1 cellular context compared by ENCODE assay signal in genomic region chr17:50094753-50095616, GRCh38.
TF ChIP-seq lines count a peak whose summit lies in the region.

Gene PDK2, plus strand, starts transcription at chr17:50095351. Its CDS starts 85 bp downstream, at chr17:50095436.

TF ChIP-seq in HepG2, 621 proteins besides CTCF, POLR2A, EP300 and RAD21 (continued from another document and continues in another):
- 0 out of 2 replicates have a peak, but pooled peaks have one; percentile 36 for TF ChIP-seq CENPT (CRISPR knock-in tag; IDR thresholded peaks at IDR 0.05; ENCODE audit: low read depth)
- TF ChIP-seq ZBTB20 (CRISPR knock-in tag; IDR thresholded peaks at IDR 0.05; ENCODE audit: borderline replicate concordance, low read depth): 0 out of 2 replicates have a peak, but pooled peaks have one; percentile 28
- TF ChIP-seq HNRNPK (IDR thresholded peaks at IDR 0.05; ENCODE audit: low read depth, low read length, poor library complexity, severe bottlenecking): peak; percentile 84
- TF ChIP-seq ZNF747 (CRISPR knock-in tag; IDR thresholded peaks at IDR 0.05; ENCODE audit: borderline replicate concordance): peak; percentile 75; the same call in 1 of the 2 replicates
- peak; percentile 58 for TF ChIP-seq PRDM15 (CRISPR knock-in tag; IDR thresholded peaks at IDR 0.05)
- TF ChIP-seq FOXA3 (CRISPR knock-in tag; IDR thresholded peaks at IDR 0.05): no peak
- TF ChIP-seq ZNF691 (CRISPR knock-in tag; IDR thresholded peaks at IDR 0.05; ENCODE audit: borderline replicate concordance, low read depth): peak; percentile 93; the same call in 1 of the 2 replicates
- peak; percentile 62 for TF ChIP-seq PHF20 (CRISPR knock-in tag; IDR thresholded peaks at IDR 0.05)
- no peak for TF ChIP-seq HBP1 (CRISPR knock-in tag; IDR thresholded peaks at IDR 0.05; ENCODE audit: low read depth)
- TF ChIP-seq ZSCAN5A (CRISPR knock-in tag; IDR thresholded peaks at IDR 0.05; ENCODE audit: borderline replicate concordance): peak; percentile 60; the same call in 1 of the 2 replicates
- TF ChIP-seq ZNF782 (CRISPR knock-in tag; IDR thresholded peaks at IDR 0.05; ENCODE audit: borderline replicate concordance): no peak; the same call in 1 of the 2 replicates
- peak; percentile 90; the same call in 1 of the 2 replicates for TF ChIP-seq ZNF580 (CRISPR knock-in tag; IDR thresholded peaks at IDR 0.05; ENCODE audit: borderline replicate concordance, low read depth)
- peak; percentile 90 for TF ChIP-seq ZBTB39 (CRISPR knock-in tag; IDR thresholded peaks at IDR 0.05)
- peak; percentile 92 for TF ChIP-seq KLF11 (CRISPR knock-in tag; IDR thresholded peaks at IDR 0.05)
- TF ChIP-seq ATF1 (CRISPR knock-in tag; IDR thresholded peaks at IDR 0.05): peak; percentile 74; the same call in 1 of the 2 replicates
- peak; percentile 88 for TF ChIP-seq SNAPC2 (CRISPR knock-in tag; IDR thresholded peaks at IDR 0.05)
- TF ChIP-seq ZC3H13 (CRISPR knock-in tag; IDR thresholded peaks at IDR 0.05): peak; percentile 74; the same call in 1 of the 2 replicates
- TF ChIP-seq ADNP (CRISPR knock-in tag; IDR thresholded peaks at IDR 0.05): no peak
- TF ChIP-seq IKZF5 (CRISPR knock-in tag; IDR thresholded peaks at IDR 0.05): peak; percentile 67
- peak; percentile 3 for TF ChIP-seq ZNF503 (CRISPR knock-in tag; IDR thresholded peaks at IDR 0.05)
- no peak for TF ChIP-seq ELF1 (CRISPR knock-in tag; IDR thresholded peaks at IDR 0.05)
- peak; percentile 94 for TF ChIP-seq MXD3 (CRISPR knock-in tag; IDR thresholded peaks at IDR 0.05)
- TF ChIP-seq RCOR2 (CRISPR knock-in tag; IDR thresholded peaks at IDR 0.05): no peak; the same call in 1 of the 2 replicates
- TF ChIP-seq KLF6 (CRISPR knock-in tag; IDR thresholded peaks at IDR 0.05): no peak; the same call in 1 of the 2 replicates
- TF ChIP-seq PAF1 (CRISPR knock-in tag; IDR thresholded peaks at IDR 0.05): no peak
- TF ChIP-seq ZNF121 (CRISPR knock-in tag; IDR thresholded peaks at IDR 0.05): no peak
- peak; percentile 59; the same call in 1 of the 2 replicates for TF ChIP-seq CBFB (CRISPR knock-in tag; IDR thresholded peaks at IDR 0.05)
- TF ChIP-seq ZNF644 (CRISPR knock-in tag; IDR thresholded peaks at IDR 0.05; ENCODE audit: low read depth): no peak
- TF ChIP-seq MAZ (IDR thresholded peaks at IDR 0.05; ENCODE audit: borderline replicate concordance, low read depth, low read length): peak; percentile 92; the same call in 1 of the 2 replicates
- peak; percentile 99 for TF ChIP-seq MAZ (CRISPR knock-in tag; IDR thresholded peaks at IDR 0.05; ENCODE audit: low read depth)
- TF ChIP-seq SMYD3 (CRISPR knock-in tag; IDR thresholded peaks at IDR 0.05): peak; percentile 88; the same call in 1 of the 2 replicates
- TF ChIP-seq ZNF564 (CRISPR knock-in tag; IDR thresholded peaks at IDR 0.05): peak; percentile 79; the same call in 1 of the 2 replicates
- peak; percentile 22; the same call in 1 of the 2 replicates for TF ChIP-seq NR2F2 (IDR thresholded peaks at IDR 0.05; ENCODE audit: borderline replicate concordance, low read depth)
- no peak for TF ChIP-seq ZUFSP (CRISPR knock-in tag; IDR thresholded peaks at IDR 0.05; ENCODE audit: borderline replicate concordance)
- peak; percentile 87; the same call in 1 of the 2 replicates for TF ChIP-seq NR3C1 (CRISPR knock-in tag; IDR thresholded peaks at IDR 0.05)
- no peak for TF ChIP-seq AKNA (CRISPR knock-in tag; IDR thresholded peaks at IDR 0.05; ENCODE audit: borderline replicate concordance)
- TF ChIP-seq ZNF678 (CRISPR knock-in tag; IDR thresholded peaks at IDR 0.05): 0 out of 2 replicates have a peak, but pooled peaks have one; percentile 46
- TF ChIP-seq JUN (CRISPR knock-in tag; IDR thresholded peaks at IDR 0.05): no peak
- TF ChIP-seq EEA1 (CRISPR knock-in tag; IDR thresholded peaks at IDR 0.05; ENCODE audit: borderline replicate concordance): peak; percentile 91
